In the genomic region with DNA sequence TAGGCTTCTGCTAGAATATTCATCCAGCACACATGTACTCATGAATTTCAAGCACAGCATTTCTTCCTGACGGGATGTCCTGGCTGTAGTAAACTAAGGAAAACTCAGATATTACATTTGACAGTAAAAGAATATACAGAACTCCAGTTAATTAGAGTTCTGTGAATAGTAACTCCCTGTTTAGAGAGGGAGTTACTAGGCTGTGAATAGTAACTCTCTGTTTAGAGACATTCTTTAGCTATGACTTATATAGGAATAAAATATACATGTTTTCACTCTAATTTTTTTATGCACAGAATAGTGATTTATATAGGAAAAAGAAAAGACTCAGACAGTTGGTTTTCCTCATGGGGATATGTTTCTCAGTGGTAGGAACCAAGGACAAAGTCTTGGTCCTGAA, we compare ENCODE assay signal across 28 cellular contexts.
"Had no signal": no experiment of that assay in that cellular context is flagged by ENCODE, and none has a peak within 500 bp of the region (broad histone marks: within the 10 kb centered on the region; RNA-seq: fewer than 3 reads in every experiment).

No MANE protein-coding gene starts in this region.

- H3K9me3 ChIP-seq: ascending aorta had no signal

- ATAC-seq: activated CD8-positive, alpha-beta T cell treated with anti-CD3 and anti-CD28 coated beads, Interleukin-2, amount 10 ng/mL, durations not matched to agents 7 days and 5 days; activated naive CD4-positive, alpha-beta T cell treated with anti-CD3 and anti-CD28 coated beads, Interleukin-2, amount 50 U/mL, for 72 hours; activated naive CD8-positive, alpha-beta T cell treated with anti-CD3 and anti-CD28 coated beads, Interleukin-2, amount 50 U/mL, for 24 hours; Panc1; T-cell had no signal

- H3K27ac ChIP-seq: ascending aorta, KMS-11, SK-N-MC, VCaP had no signal

- H3K4me1 Mint-ChIP-seq: activated naive CD8-positive, alpha-beta T cell treated with anti-CD3 and anti-CD28 coated beads, Interleukin-2, amount 50 U/mL, for 24 hours; T-cell had no signal

- DNase-seq: activated CD4-positive, CD25-positive, alpha-beta regulatory T cell; activated CD8-positive, alpha-beta memory T cell treated with anti-CD3 and anti-CD28 coated beads, Interleukin-2, amount 50 U/mL, for 48 hours; activated CD8-positive, alpha-beta T cell treated with anti-CD3 and anti-CD28 coated beads, Interleukin-2, amount 10 ng/mL, durations not matched to agents 7 days and 5 days; activated effector memory CD4-positive, alpha-beta T cell treated with Interleukin-2 at 50 U/mL for 16 hours; activated naive CD4-positive, alpha-beta T cell; activated naive CD8-positive, alpha-beta T cell treated with anti-CD3 and anti-CD28 coated beads, Interleukin-2, amount 50 U/mL, for 24 hours; activated T-cell treated with anti-CD3 and anti-CD28 coated beads, Interleukin-2, amount 50 U/mL, for 1 hour; amniotic stem cell; NCI-H1092 treated with DMSO at 0.1 percent for 48 hours; NCI-H1417 treated with DMSO at 0.1 percent for 48 hours; NCI-H1694; NCI-H2029; NCI-H345; NCI-H510A; NCI-H526 treated with DMSO at 0.1 percent for 48 hours; NCI-H82; RPMI8226; T-cell; T-helper 2 cell; T1000 had no signal

- H3K9me3 Mint-ChIP-seq: activated naive CD8-positive, alpha-beta T cell treated with anti-CD3 and anti-CD28 coated beads, Interleukin-2, amount 50 U/mL, for 24 hours; activated T-helper 1 cell treated with anti-CD3 and anti-CD28 coated beads, Interleukin-12 subunit alpha, Interleukin-12 subunit beta, Interleukin-2, Interleukin-4 antibody, amounts not matched to agents 30 ng/mL and 10 ng/mL and 1 ng/mL, durations not matched to agents 14 hours and 24 hours and 36 hours had no signal

- H3K36me3 ChIP-seq: ascending aorta had no signal

- H3K4me3 ChIP-seq: ascending aorta, SK-N-MC had no signal

- H3K4me3 Mint-ChIP-seq: activated CD8-positive, alpha-beta T cell treated with anti-CD3 and anti-CD28 coated beads, Interleukin-2, amount 10 ng/mL, durations not matched to agents 7 days and 5 days; activated naive CD8-positive, alpha-beta T cell treated with anti-CD3 and anti-CD28 coated beads, Interleukin-2, amount 50 U/mL, for 24 hours; activated T-helper 1 cell treated with anti-CD3 and anti-CD28 coated beads, Interleukin-12 subunit alpha, Interleukin-12 subunit beta, Interleukin-2, Interleukin-4 antibody, amounts not matched to agents 30 ng/mL and 10 ng/mL and 1 ng/mL, durations not matched to agents 14 hours and 24 hours and 36 hours; brain; T-cell had no signal

- H3K27me3 ChIP-seq: ascending aorta had no signal

- H3K27ac Mint-ChIP-seq: activated CD8-positive, alpha-beta T cell treated with anti-CD3 and anti-CD28 coated beads, Interleukin-2, amount 10 ng/mL, durations not matched to agents 7 days and 5 days; activated naive CD4-positive, alpha-beta T cell treated with anti-CD3 and anti-CD28 coated beads, Interleukin-2, amount 50 U/mL, for 72 hours; activated naive CD8-positive, alpha-beta T cell treated with anti-CD3 and anti-CD28 coated beads, Interleukin-2, amount 50 U/mL, for 24 hours; activated T-helper 1 cell treated with anti-CD3 and anti-CD28 coated beads, Interleukin-12 subunit alpha, Interleukin-12 subunit beta, Interleukin-2, Interleukin-4 antibody, amounts not matched to agents 30 ng/mL and 10 ng/mL and 1 ng/mL, durations not matched to agents 14 hours and 24 hours and 36 hours; brain; T-cell had no signal

- H3K36me3 Mint-ChIP-seq: activated naive CD4-positive, alpha-beta T cell treated with anti-CD3 and anti-CD28 coated beads, Interleukin-2, amount 50 U/mL, for 72 hours; brain; T-cell had no signal

- H3K4me1 ChIP-seq: ascending aorta had no signal
